8 cellular contexts compared by ENCODE assay signal in genomic region chr1:32014937-32015363, GRCh38. TPM values are rescaled to one million over a fixed set of nuclear protein-coding genes. Genes with fewer than 3 reads are reported as not detected.
DNase-seq lines count a peak whose midpoint lies in the region; ATAC-seq, FAIRE-seq and TF ChIP-seq lines count a peak whose summit lies in the region.

No MANE protein-coding gene starts in this region.

- peaks cover 59% of the 10 kb centered on the region for H3K79me2 ChIP-seq in HepG2 (ENCODE audit: insufficient read depth, low read length)

- H3K4me2 ChIP-seq in HepG2 (ENCODE audit: low read depth, low read length) = peak overlapping the region; percentile 81

- H3K4me1 ChIP-seq in adrenal gland (replicated peaks in 1 of 2) (peaks cover 28 to 46% of the 10 kb centered on the region in 2 donors), HepG2 (ENCODE audit: insufficient read depth, low read length) (peaks cover 31% of the 10 kb centered on the region), tibial artery (peaks cover 0 to 55% (median 39%) of the 10 kb centered on the region in 4 donors)

- no peaks in the 10 kb centered on the region for H3K9me3 Mint-ChIP-seq in activated naive CD4-positive, alpha-beta T cell treated with anti-CD3 and anti-CD28 coated beads, Interleukin-2, amount 10 ng/mL, durations not matched to agents 7 days and 5 days

- TF ChIP-seq CTCF in adrenal gland (IDR thresholded peaks at IDR 0.05) (no peak), HepG2 (CRISPR knock-in tag; IDR thresholded peaks at IDR 0.05) (no peak), tibial artery (IDR thresholded peaks at IDR 0.05) (no peak)

- H3K27me3 ChIP-seq in adrenal gland (no peaks in the 10 kb centered on the region), HepG2 (ENCODE audit: control insufficient read depth in 1 of 2, insufficient read depth in 2 of 2, low read length in 2 of 2) (no peaks in the 10 kb centered on the region; a peak in 1 of 5 replicates), tibial artery (no peaks in the 10 kb centered on the region)

- H3K4me3 ChIP-seq in adrenal gland = peak overlapping the region in 3 of 4 donors; percentile 60 to 96 (median 92)
- peak overlapping the region; percentile 62 to 100 (median 98) for H3K4me3 ChIP-seq in HepG2 (replicated peaks in 1 of 3; ENCODE audit: insufficient read depth in 1 of 3, low read depth in 2 of 3, low read length in 3 of 3)
- H3K4me3 ChIP-seq in tibial artery = peak overlapping the region; percentile 86 to 99

- peaks cover 42% of the 10 kb centered on the region for H4K20me1 ChIP-seq in HepG2 (ENCODE audit: insufficient read depth, low read length)

- intact Hi-C loops in adrenal gland (cut with DNase I) = no loop called here
- intact Hi-C loops in HepG2 (cut with micrococcal nuclease; ENCODE audit: unreplicated experiment) = no loop called here
- intact Hi-C loops in tibial artery (cut with DNase I; ENCODE audit: low total_unique reads) = loop anchor here (5.0 kb wide), 1 partner anchor 47 kb away; no protein-coding TSS in a partner anchor
- intact Hi-C loops in head of caudate nucleus (cut with DNase I) = loop anchor here (2.0 kb wide), 1 partner anchor 58 kb away; the partner anchor contains the start of gene TMEM39B

- H3K27ac Mint-ChIP-seq in activated naive CD4-positive, alpha-beta T cell treated with anti-CD3 and anti-CD28 coated beads, Interleukin-2, amount 10 ng/mL, durations not matched to agents 7 days and 5 days = peak overlapping the region; percentile 95

- in situ Hi-C loops in HepG2 (cut with HindIII; ENCODE audit: extremely low pct_ligation_motif_present, low pct_unique_long_range_greater_than_20kb) = no loop called here

- H3K9ac ChIP-seq in HepG2 (ENCODE audit: insufficient read depth, low read depth, low read length) = peak overlapping the region; percentile 93

- TF ChIP-seq RAD21 in HepG2 (CRISPR knock-in tag; IDR thresholded peaks at IDR 0.05) = no peak

- BruUV-seq in HepG2 (replicated peaks; lab: Mats Ljungman, UMichigan) = TSS peak; percentile 54

- H3K27ac ChIP-seq in adrenal gland (peak overlapping the region; percentile 98 to 99 (median 99)), HepG2 (ENCODE audit: extremely low read length, insufficient read depth, low read length) (peak overlapping the region; percentile 84), tibial artery (peak overlapping the region; percentile 98 to 99)

- POLR2A ChIA-PET in HepG2 (lab: Yijun Ruan, JAX) = interaction anchor here (1.0 to 2.5 kb wide), 3 partner anchors 9 to 58 kb away, joined by 3 to 14 read pairs (median 10); partner anchors contain the start of gene TMEM39B

- H3K36me3 Mint-ChIP-seq in activated naive CD4-positive, alpha-beta T cell treated with anti-CD3 and anti-CD28 coated beads, Interleukin-2, amount 10 ng/mL, durations not matched to agents 7 days and 5 days = peaks cover 22% of the 10 kb centered on the region

- FAIRE-seq in HepG2 (lab: Jason Lieb, UNC) = no peak
- no peak for FAIRE-seq in HTR-8/SVneo (lab: Jason Lieb, UNC)

- ATAC-seq in HepG2 = no peak

- H3K9me3 ChIP-seq in adrenal gland (replicated peaks in 1 of 3) (no peaks in the 10 kb centered on the region), HepG2 (ENCODE audit: low read length) (no peaks in the 10 kb centered on the region), tibial artery (no peaks in the 10 kb centered on the region)

- H3K36me3 ChIP-seq in adrenal gland (replicated peaks in 1 of 2) (no peaks in the 10 kb centered on the region), HepG2 (replicated peaks in 1 of 2; ENCODE audit: control insufficient read depth in 1 of 2, insufficient read depth in 2 of 2, low read length in 2 of 2) (peaks cover 2 to 8% of the 10 kb centered on the region in 2 experiments; a peak in 2 of 5 replicates), tibial artery (no peaks in the 10 kb centered on the region)

- CTCF ChIA-PET in activated naive CD4-positive, alpha-beta T cell treated with anti-CD3 and anti-CD28 coated beads, Interleukin-2, amount 10 ng/mL, durations not matched to agents 7 days and 5 days (lab: Charles Lee) = interaction anchor here (0.6 to 0.9 kb wide), 2 partner anchors 10 to 27 kb away, joined by 3 read pairs; no protein-coding TSS in a partner anchor
- CTCF ChIA-PET in HepG2 (lab: Yijun Ruan, JAX; ENCODE audit: low intra/inter-chr PET ratio, low total read pairs) = no interaction called here

- 1 to 2% (median 1%) methylated on average over 14 of the region's 14 CpGs for WGBS in adrenal gland, 4 donors
- WGBS in HepG2 (ENCODE audit: low lambda C conversion rate) = under 1% methylated on average over 14 of the region's 14 CpGs

- H2AFZ ChIP-seq in HepG2 (ENCODE audit: low read length) = no peak overlapping the region

- peaks cover 53% of the 10 kb centered on the region for H3K4me1 Mint-ChIP-seq in activated naive CD4-positive, alpha-beta T cell treated with anti-CD3 and anti-CD28 coated beads, Interleukin-2, amount 10 ng/mL, durations not matched to agents 7 days and 5 days

- TF ChIP-seq EP300 in HepG2 (IDR thresholded peaks at IDR 0.05; ENCODE audit: low read depth in 2 of 2, low read length in 2 of 2) (no peak), HepG2 (CRISPR knock-in tag; IDR thresholded peaks at IDR 0.05; ENCODE audit: borderline replicate concordance) (no peak)

- H3K27me3 Mint-ChIP-seq in activated naive CD4-positive, alpha-beta T cell treated with anti-CD3 and anti-CD28 coated beads, Interleukin-2, amount 10 ng/mL, durations not matched to agents 7 days and 5 days = peaks cover 9% of the 10 kb centered on the region

- H3K4me3 Mint-ChIP-seq in activated naive CD4-positive, alpha-beta T cell treated with anti-CD3 and anti-CD28 coated beads, Interleukin-2, amount 10 ng/mL, durations not matched to agents 7 days and 5 days = peak overlapping the region; percentile 98

- TF ChIP-seq POLR2A in adrenal gland (IDR thresholded peaks at IDR 0.05) (no peak), HepG2 (IDR thresholded peaks at IDR 0.05; ENCODE audit: insufficient read depth in 1 of 2, low read depth in 2 of 2, low read length in 2 of 2) (no peak)

- no peak for DNase-seq in activated naive CD4-positive, alpha-beta T cell treated with anti-CD3 and anti-CD28 coated beads, Interleukin-2, amount 10 ng/mL, durations not matched to agents 7 days and 5 days
- no peak for DNase-seq in activated naive CD4-positive, alpha-beta T cell (lab: John Stamatoyannopoulos, UW)
- DNase-seq in adrenal gland (no peak), HepG2 (ENCODE audit: low spot score) (no peak), tibial artery (no peak), COLO668 (lab: John Stamatoyannopoulos, UW; ENCODE audit: unreplicated experiment) (no peak), HTR-8/SVneo (ENCODE audit: insufficient read length, low spot score) (no peak), head of caudate nucleus (no peak)

RNA-seq across cellular contexts. Expression of gene KHDRBS1, which starts 1.3 kb away (rescaled TPM):
- total RNA-seq in adrenal gland = 100 to 1,000 TPM in 1 of 8 donors, 10 to 100 TPM in 7; 59.7 to 108 (median 77.8) TPM
- polyA plus RNA-seq in adrenal gland = 10 to 100 TPM; 37.3 to 88.2 (median 43.7) TPM
- 39.0 and 86.8 TPM in 2 replicates for total RNA-seq in HepG2 (2016; rRNA removed; fragmentation: Illumina TruSeq; extraction: Trizol)
- 13.0 and 13.9 TPM in 2 replicates for total RNA-seq in HepG2 (2016; cell fraction: cytosol; rRNA removed; fragmentation: Illumina TruSeq; extraction: Trizol; ENCODE audit: low read depth)
- total RNA-seq in HepG2 (2016; cell fraction: insoluble cytoplasmic fraction; rRNA removed; fragmentation: Illumina TruSeq; extraction: Trizol) = 37.3 and 82.6 TPM in 2 replicates
- 32.0 and 34.5 TPM in 2 replicates for total RNA-seq in HepG2 (2016; cell fraction: membrane; rRNA removed; fragmentation: Illumina TruSeq; extraction: Trizol)
- 47.6 and 52.9 TPM in 2 replicates for total RNA-seq in HepG2 (2016; cell fraction: nucleus; rRNA removed; fragmentation: Illumina TruSeq; extraction: Trizol)
- polyA plus RNA-seq in HepG2 (2011; rRNA removed) = 19.8 and 25.1 TPM in 2 replicates
- 20.8 and 25.6 TPM in 2 replicates for polyA plus RNA-seq in HepG2 (2011; cell fraction: cytosol; rRNA removed)
- polyA plus RNA-seq in HepG2 (2011; cell fraction: nucleus; rRNA removed) = 17.2 and 19.1 TPM in 2 replicates
- polyA plus RNA-seq in HepG2 (2012) = 70.1 and 107 TPM in 2 replicates
- polyA plus RNA-seq in HepG2 (2016; cell fraction: cytosol; fragmentation: Illumina TruSeq; extraction: Trizol; ENCODE audit: low read depth) = 11.9 and 12.3 TPM in 2 replicates
- 131 and 149 TPM in 2 replicates for polyA plus RNA-seq in HepG2 (2016; cell fraction: insoluble cytoplasmic fraction; fragmentation: Illumina TruSeq; extraction: Trizol; ENCODE audit: low read depth)
- polyA plus RNA-seq in HepG2 (2016; cell fraction: membrane; fragmentation: Illumina TruSeq; extraction: Trizol; ENCODE audit: low read depth) = 31.5 and 34.1 TPM in 2 replicates
- 78.0 and 82.8 TPM in 2 replicates for polyA plus RNA-seq in HepG2 (2016; cell fraction: nucleus; fragmentation: Illumina TruSeq; extraction: Trizol; ENCODE audit: insufficient read depth, low read depth)
- 28.2 and 34.0 TPM in 2 replicates for polyA minus RNA-seq in HepG2 (2011; rRNA and poly(A)+ RNA removed; ENCODE audit: low replicate concordance)
- polyA minus RNA-seq in HepG2 (2011; cell fraction: cytosol; rRNA and poly(A)+ RNA removed) = 35.6 and 38.3 TPM in 2 replicates
- polyA minus RNA-seq in HepG2 (2011; cell fraction: nucleus; rRNA and poly(A)+ RNA removed) = 22.7 and 24.1 TPM in 2 replicates

RNA-seq across cellular contexts. Expression of gene TMEM39B, which starts 57.8 kb away (rescaled TPM):
- total RNA-seq in adrenal gland (10 to 100 TPM in 4 of 8 donors, 1 to 10 TPM in 4; 4.4 to 17.4 (median 11.8) TPM), HepG2 (2016; rRNA removed; fragmentation: Illumina TruSeq; extraction: Trizol) (3.1 and 4.9 TPM in 2 replicates)
- polyA plus RNA-seq in adrenal gland (10 to 100 TPM in 2 of 3 donors, 1 to 10 TPM in 1; 9.2 to 15.1 (median 14.2) TPM), HepG2 (2011; rRNA removed) (10.4 and 12.9 TPM in 2 replicates)
- 2.9 and 3.2 TPM in 2 replicates for total RNA-seq in HepG2 (2016; cell fraction: cytosol; rRNA removed; fragmentation: Illumina TruSeq; extraction: Trizol; ENCODE audit: low read depth)
- 3.4 and 4.4 TPM in 2 replicates for total RNA-seq in HepG2 (2016; cell fraction: insoluble cytoplasmic fraction; rRNA removed; fragmentation: Illumina TruSeq; extraction: Trizol)
- 4.0 and 4.6 TPM in 2 replicates for total RNA-seq in HepG2 (2016; cell fraction: membrane; rRNA removed; fragmentation: Illumina TruSeq; extraction: Trizol)
- 4.6 and 5.6 TPM in 2 replicates for total RNA-seq in HepG2 (2016; cell fraction: nucleus; rRNA removed; fragmentation: Illumina TruSeq; extraction: Trizol)
- 8.0 and 13.2 TPM in 2 replicates for polyA plus RNA-seq in HepG2 (2011; cell fraction: cytosol; rRNA removed)
- 15.7 and 16.8 TPM in 2 replicates for polyA plus RNA-seq in HepG2 (2011; cell fraction: nucleus; rRNA removed)
- polyA plus RNA-seq in HepG2 (2012) = 9.8 and 10.0 TPM in 2 replicates
- 4.1 and 4.5 TPM in 2 replicates for polyA plus RNA-seq in HepG2 (2016; cell fraction: cytosol; fragmentation: Illumina TruSeq; extraction: Trizol; ENCODE audit: low read depth)
- polyA plus RNA-seq in HepG2 (2016; cell fraction: insoluble cytoplasmic fraction; fragmentation: Illumina TruSeq; extraction: Trizol; ENCODE audit: low read depth) = 5.8 and 5.9 TPM in 2 replicates
- polyA plus RNA-seq in HepG2 (2016; cell fraction: membrane; fragmentation: Illumina TruSeq; extraction: Trizol; ENCODE audit: low read depth) = 4.4 and 4.9 TPM in 2 replicates
- 13.8 and 13.9 TPM in 2 replicates for polyA plus RNA-seq in HepG2 (2016; cell fraction: nucleus; fragmentation: Illumina TruSeq; extraction: Trizol; ENCODE audit: insufficient read depth, low read depth)
- polyA minus RNA-seq in HepG2 (2011; rRNA and poly(A)+ RNA removed; ENCODE audit: low replicate concordance) = 26.1 and 27.9 TPM in 2 replicates
- polyA minus RNA-seq in HepG2 (2011; cell fraction: cytosol; rRNA and poly(A)+ RNA removed) = 8.2 and 9.8 TPM in 2 replicates
- polyA minus RNA-seq in HepG2 (2011; cell fraction: nucleus; rRNA and poly(A)+ RNA removed) = 5.3 and 6.3 TPM in 2 replicates

Comparison
In these comparisons a context has a peak if more than half of its experiments do, and no peak if none do; other contexts are left out.
1. intact Hi-C loops: an anchor here in tibial artery (5.0 kb wide) and head of caudate nucleus (2.0 kb wide); none called in adrenal gland and HepG2.